Comparison of ENCODE assay signal across 13 cellular contexts in the genomic region with DNA sequence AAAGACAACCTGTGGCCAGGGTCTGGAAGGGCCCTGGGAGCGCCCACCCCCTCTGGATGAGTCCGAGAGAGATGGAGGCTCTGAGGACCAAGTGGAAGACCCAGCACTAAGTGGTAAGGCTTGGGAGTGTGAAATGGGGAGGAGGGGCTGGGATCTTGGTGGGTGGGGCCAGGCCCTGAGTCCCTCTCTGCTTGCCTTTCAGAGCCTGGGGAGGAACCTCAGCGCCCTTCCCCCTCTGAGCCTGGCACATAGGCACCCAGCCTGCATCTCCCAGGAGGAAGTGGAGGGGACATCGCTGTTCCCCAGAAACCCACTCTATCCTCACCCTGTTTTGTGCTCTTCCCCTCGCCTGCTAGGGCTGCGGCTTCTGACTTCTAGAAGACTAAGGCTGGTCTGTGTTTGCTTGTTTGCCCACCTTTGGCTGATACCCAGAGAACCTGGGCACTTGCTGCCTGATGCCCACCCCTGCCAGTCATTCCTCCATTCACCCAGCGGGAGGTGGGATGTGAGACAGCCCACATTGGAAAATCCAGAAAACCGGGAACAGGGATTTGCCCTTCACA. TPM values are rescaled to one million over a fixed set of nuclear protein-coding genes. Genes with fewer than 3 reads are reported as not detected.
A peak's percentile ranks its signal among the peaks of the same experiment; 100 is the strongest.
DNase-seq lines count a peak whose midpoint lies in the region; ATAC-seq and TF ChIP-seq lines count a peak whose summit lies in the region.
"Had no signal": no experiment of that assay in that cellular context is flagged by ENCODE, and none has a peak within 500 bp of the region (broad histone marks: within the 10 kb centered on the region; RNA-seq: fewer than 3 reads in every experiment).

No MANE protein-coding gene starts in this region.

- H3K4me1 ChIP-seq in PC-9 (replicated peaks; ENCODE audit: insufficient read depth) (peaks cover 40% of the 10 kb centered on the region), endodermal cell (ENCODE audit: control insufficient read depth, insufficient read depth, low read length) (no peaks in the 10 kb centered on the region)

- no peaks in the 10 kb centered on the region for H3K9me3 Mint-ChIP-seq in activated CD4-positive, alpha-beta T cell treated with anti-CD3 and anti-CD28 coated beads, Interleukin-2, amount 10 ng/mL, durations not matched to agents 24 days and 14 days
- no peaks in the 10 kb centered on the region for H3K9me3 Mint-ChIP-seq in endodermal cell
- H3K9me3 Mint-ChIP-seq in stimulated activated effector memory CD8-positive, alpha-beta T cell treated with anti-CD3 and anti-CD28 coated beads, Interleukin-12 subunit alpha, Interleukin-12 subunit beta, amount 100 ng/mL, for 72 hours = no peaks in the 10 kb centered on the region
- H3K9me3 Mint-ChIP-seq: stimulated activated naive CD8-positive, alpha-beta T cell treated with anti-CD3 and anti-CD28 coated beads, Interleukin-15, Interleukin-2, amounts not matched to agents 100 ng/mL and 50 ng/mL, for 24 hours had no signal

- TSS peak; percentile 78 for BruUV-seq in PC-9 (replicated peaks; lab: Mats Ljungman, UMichigan)

- peak overlapping the region; percentile 90 for H3K4me3 Mint-ChIP-seq in activated CD4-positive, alpha-beta T cell treated with anti-CD3 and anti-CD28 coated beads, Interleukin-2, amount 10 ng/mL, durations not matched to agents 24 days and 14 days
- no peak overlapping the region for H3K4me3 Mint-ChIP-seq in endodermal cell
- peak overlapping the region; percentile 88 for H3K4me3 Mint-ChIP-seq in stimulated activated effector memory CD8-positive, alpha-beta T cell treated with anti-CD3 and anti-CD28 coated beads, Interleukin-12 subunit alpha, Interleukin-12 subunit beta, amount 100 ng/mL, for 72 hours

- peaks cover 12% of the 10 kb centered on the region for H3K27me3 Mint-ChIP-seq in activated CD4-positive, alpha-beta T cell treated with anti-CD3 and anti-CD28 coated beads, Interleukin-2, amount 10 ng/mL, durations not matched to agents 24 days and 14 days
- peaks cover 5% of the 10 kb centered on the region for H3K27me3 Mint-ChIP-seq in endodermal cell (ENCODE audit: insufficient read depth)

- intact Hi-C loops in activated CD4-positive, alpha-beta T cell treated with anti-CD3 and anti-CD28 coated beads, Interleukin-2, amount 10 ng/mL, durations not matched to agents 24 days and 14 days (cut with micrococcal nuclease) = loop anchor here (2.0 to 5.0 kb wide), 2 partner anchors 51 to 292 kb away; partner anchors contain the start of genes LRRC3C and ORMDL3
- intact Hi-C loops in PC-9 (cut with micrococcal nuclease; ENCODE audit: unreplicated experiment) = no loop called here

- no peak overlapping the region for H3K27ac ChIP-seq in PC-9
- no peak overlapping the region for H3K27ac ChIP-seq in endodermal cell (ENCODE audit: low read depth, low read length)

- CTCF ChIA-PET in PC-9 (lab: Charles Lee) = interaction anchor here (0.6 kb wide), 1 partner anchor 116 kb away, joined by 4 read pairs; no protein-coding TSS in a partner anchor

- 84 to 93% methylated on average over 4 to 8 of the region's 8 CpGs for WGBS in endodermal cell (ENCODE audit: insufficient coverage in 1 of 2, insufficient read length in 1 of 2), 2 experiments

- H2AFZ ChIP-seq in PC-9 = no peak overlapping the region

- H3K36me3 Mint-ChIP-seq in activated CD4-positive, alpha-beta T cell treated with anti-CD3 and anti-CD28 coated beads, Interleukin-2, amount 10 ng/mL, durations not matched to agents 24 days and 14 days (ENCODE audit: low read depth) = peaks cover 3% of the 10 kb centered on the region
- no peaks in the 10 kb centered on the region for H3K36me3 Mint-ChIP-seq in endodermal cell (ENCODE audit: low read depth)
- peaks cover 9% of the 10 kb centered on the region for H3K36me3 Mint-ChIP-seq in stimulated activated effector memory CD8-positive, alpha-beta T cell treated with anti-CD3 and anti-CD28 coated beads, Interleukin-12 subunit alpha, Interleukin-12 subunit beta, amount 100 ng/mL, for 72 hours

- no peak for DNase-seq in activated CD4-positive, alpha-beta T cell treated with anti-CD3 and anti-CD28 coated beads, Interleukin-2, amount 10 ng/mL, durations not matched to agents 24 days and 14 days
- no peak for DNase-seq in activated CD4-positive, alpha-beta T cell treated with anti-CD3 and anti-CD28 coated beads, Interleukin-2, amount 50 U/mL, for 48 hours
- DNase-seq in PC-9 (no peak), endodermal cell (peak; percentile 83), GM20000 (ENCODE audit: low spot score) (no peak), DMS153 treated with DMSO at 0.1 percent for 48 hours (lab: John Stamatoyannopoulos, UW; ENCODE audit: unreplicated experiment) (no peak)
- DNase-seq in stimulated activated effector memory CD8-positive, alpha-beta T cell treated with anti-CD3 and anti-CD28 coated beads, Interleukin-12 subunit alpha, Interleukin-12 subunit beta, amount 100 ng/mL, for 72 hours (ENCODE audit: low spot score in 2 of 2) = no peak
- DNase-seq: NCI-H1417 treated with DMSO at 0.1 percent for 48 hours had no signal

- H3K9me2 ChIP-seq in PC-9 (ENCODE audit: insufficient read depth) = no peaks in the 10 kb centered on the region

- H4K20me1 ChIP-seq in PC-9 (ENCODE audit: insufficient read depth) = no peaks in the 10 kb centered on the region; the same call in 1 of the 2 replicates

- TF ChIP-seq CTCF in PC-9 (conservative IDR thresholded peaks at IDR 0.05) (no peak), endodermal cell (conservative IDR thresholded peaks at IDR 0.05) (no peak), GM20000 (IDR thresholded peaks at IDR 0.05; ENCODE audit: extremely low read depth, missing control alignments) (no peak)

- H3F3A ChIP-seq in PC-9 (ENCODE audit: insufficient read depth, low read depth) = peaks cover 8% of the 10 kb centered on the region; the same call in 1 of the 2 replicates

- peaks cover 40% of the 10 kb centered on the region for H3K4me1 Mint-ChIP-seq in activated CD4-positive, alpha-beta T cell treated with anti-CD3 and anti-CD28 coated beads, Interleukin-2, amount 10 ng/mL, durations not matched to agents 24 days and 14 days
- peaks cover 39% of the 10 kb centered on the region for H3K4me1 Mint-ChIP-seq in endodermal cell
- peaks cover 43% of the 10 kb centered on the region for H3K4me1 Mint-ChIP-seq in stimulated activated effector memory CD8-positive, alpha-beta T cell treated with anti-CD3 and anti-CD28 coated beads, Interleukin-12 subunit alpha, Interleukin-12 subunit beta, amount 100 ng/mL, for 72 hours

- no peaks in the 10 kb centered on the region for H3K27me3 ChIP-seq in PC-9 (ENCODE audit: insufficient read depth, low read depth)
- H3K27me3 ChIP-seq in endodermal cell (ENCODE audit: control insufficient read depth, insufficient read depth, low read length, poor library complexity, severe bottlenecking) = no peaks in the 10 kb centered on the region
- H3K27me3 ChIP-seq: cardiac muscle cell had no signal

- no peak overlapping the region for H3K9ac ChIP-seq in endodermal cell (ENCODE audit: extremely low read depth, low read length, poor library complexity, severe bottlenecking)

- POLR2A ChIA-PET in PC-9 (lab: Charles Lee; ENCODE audit: unreplicated experiment) = no interaction called here

- H3K79me2 ChIP-seq in PC-9 (ENCODE audit: low read depth) = peaks cover 30% of the 10 kb centered on the region

- no peak for ATAC-seq in stimulated activated effector memory CD8-positive, alpha-beta T cell treated with anti-CD3 and anti-CD28 coated beads, Interleukin-12 subunit alpha, Interleukin-12 subunit beta, amount 100 ng/mL, for 72 hours
- no peak for ATAC-seq in GM18907 (IDR thresholded peaks at IDR 0.05; ENCODE audit: unreplicated experiment)

- H3K36me3 ChIP-seq in PC-9 (ENCODE audit: low read depth) (no peaks in the 10 kb centered on the region), endodermal cell (ENCODE audit: control insufficient read depth, insufficient read depth, low read length) (no peaks in the 10 kb centered on the region)
- H3K36me3 ChIP-seq: cardiac muscle cell had no signal

- H3K4me3 ChIP-seq in PC-9 (no peak overlapping the region; the same call in 1 of the 2 replicates), endodermal cell (ENCODE audit: low read length) (no peak overlapping the region)

- H3K27ac Mint-ChIP-seq in activated CD4-positive, alpha-beta T cell treated with anti-CD3 and anti-CD28 coated beads, Interleukin-2, amount 10 ng/mL, durations not matched to agents 24 days and 14 days = peak overlapping the region; percentile 39
- H3K27ac Mint-ChIP-seq in endodermal cell = no peak overlapping the region
- peak overlapping the region; percentile 88 for H3K27ac Mint-ChIP-seq in stimulated activated effector memory CD8-positive, alpha-beta T cell treated with anti-CD3 and anti-CD28 coated beads, Interleukin-12 subunit alpha, Interleukin-12 subunit beta, amount 100 ng/mL, for 72 hours

- H3K9me3 ChIP-seq in PC-9 (ENCODE audit: insufficient read depth, low read depth) (no peaks in the 10 kb centered on the region), endodermal cell (ENCODE audit: control insufficient read depth, low read length) (no peaks in the 10 kb centered on the region)

- H3K4me2 ChIP-seq in PC-9 = peak overlapping the region; percentile 100

RNA-seq across cellular contexts. Expression of gene STARD3, which starts 1.2 kb away (rescaled TPM):
- total RNA-seq in activated CD4-positive, alpha-beta T cell treated with anti-CD3 and anti-CD28 coated beads, Interleukin-2, amount 10 ng/mL, durations not matched to agents 24 days and 14 days = 53.6 and 60.3 TPM in 2 replicates
- total RNA-seq in PC-9 (2021) = 47.7 and 55.9 TPM in 2 replicates
- 10 to 100 TPM; 60.3 to 60.5 TPM for total RNA-seq in endodermal cell
- polyA plus RNA-seq in endodermal cell (2013, experiment 1 of 2) = 52.0 TPM
- 54.0 TPM for polyA plus RNA-seq in endodermal cell (2013, experiment 2 of 2)

RNA-seq across cellular contexts. Expression of gene PPP1R1B, which starts 8.9 kb away (rescaled TPM):
- total RNA-seq in activated CD4-positive, alpha-beta T cell treated with anti-CD3 and anti-CD28 coated beads, Interleukin-2, amount 10 ng/mL, durations not matched to agents 24 days and 14 days = not detected in 2 replicates
- total RNA-seq in PC-9 (2021) (not detected in 2 replicates), endodermal cell (1 to 10 TPM; 1.0 to 2.1 TPM)
- polyA plus RNA-seq in endodermal cell (2013, experiment 1 of 2) = 0.46 TPM
- polyA plus RNA-seq in endodermal cell (2013, experiment 2 of 2) = not detected
- polyA plus RNA-seq: AG04450 had no signal

RNA-seq across cellular contexts. Expression of gene NEUROD2, which starts 28.0 kb away (rescaled TPM):
- total RNA-seq in activated CD4-positive, alpha-beta T cell treated with anti-CD3 and anti-CD28 coated beads, Interleukin-2, amount 10 ng/mL, durations not matched to agents 24 days and 14 days = not detected in 2 replicates
- not detected in 2 replicates for total RNA-seq in PC-9 (2021)
- total RNA-seq in endodermal cell = not detected
- not detected for polyA plus RNA-seq in endodermal cell (2013, experiment 1 of 2)
- polyA plus RNA-seq in endodermal cell (2013, experiment 2 of 2) = not detected
- total RNA-seq: cardiac muscle cell, fibroblast of lung had no signal
- polyA plus RNA-seq: AG04450, cardiac muscle cell, fibroblast of lung had no signal

RNA-seq across cellular contexts. Expression of gene TCAP, which starts 29.5 kb away (rescaled TPM):
- total RNA-seq in activated CD4-positive, alpha-beta T cell treated with anti-CD3 and anti-CD28 coated beads, Interleukin-2, amount 10 ng/mL, durations not matched to agents 24 days and 14 days = 0.83 and 1.0 TPM in 2 replicates
- total RNA-seq in PC-9 (2021) (1.2 and 1.6 TPM in 2 replicates), endodermal cell (1 to 10 TPM; 1.5 to 1.9 TPM)
- polyA plus RNA-seq in endodermal cell (2013, experiment 1 of 2) = 2.5 TPM
- polyA plus RNA-seq in endodermal cell (2013, experiment 2 of 2) = 2.1 TPM

RNA-seq across cellular contexts. Expression of gene PNMT, which starts 32.6 kb away (rescaled TPM):
- not detected in 2 replicates for total RNA-seq in activated CD4-positive, alpha-beta T cell treated with anti-CD3 and anti-CD28 coated beads, Interleukin-2, amount 10 ng/mL, durations not matched to agents 24 days and 14 days
- total RNA-seq in PC-9 (2021) (0.75 and 1.1 TPM in 2 replicates), endodermal cell (1 to 10 TPM in 1 of 2 donors, under 1 TPM in 1; 0.55 to 1.0 TPM)
- 0.71 TPM for polyA plus RNA-seq in endodermal cell (2013, experiment 1 of 2)
- polyA plus RNA-seq in endodermal cell (2013, experiment 2 of 2) = 0.37 TPM
- total RNA-seq: fibroblast of lung had no signal
- polyA plus RNA-seq: AG04450, fibroblast of lung had no signal
